9 cellular contexts compared by ENCODE assay signal in genomic region chr1:42941640-42942330, GRCh38. TPM values are rescaled to one million over a fixed set of nuclear protein-coding genes. Genes with fewer than 3 reads are reported as not detected.
DNase-seq lines count a peak whose midpoint lies in the region; ATAC-seq and TF ChIP-seq lines count a peak whose summit lies in the region.
"Had no signal": no experiment of that assay in that cellular context is flagged by ENCODE, and none has a peak within 500 bp of the region (broad histone marks: within the 10 kb centered on the region; RNA-seq: fewer than 3 reads in every experiment).

No MANE protein-coding gene starts in this region.

- peak overlapping the region; percentile 24 for H3K4me2 ChIP-seq in SK-N-SH

- H3K27me3 Mint-ChIP-seq in dendritic cell treated with granulocyte-macrophage colony-stimulating factor and Interleukin-4, amounts not matched to agents 40 ng/mL and 50 ng/mL, for 4 days = no peaks in the 10 kb centered on the region

- POLR2A ChIA-PET in SK-N-SH (lab: Yijun Ruan, JAX) = no interaction called here

- peaks cover 72% of the 10 kb centered on the region for H3K79me2 ChIP-seq in SK-N-SH (ENCODE audit: insufficient read depth)

- intact Hi-C loops in dendritic cell treated with granulocyte-macrophage colony-stimulating factor and Interleukin-4, amounts not matched to agents 40 ng/mL and 50 ng/mL, for 4 days (cut with micrococcal nuclease) = no loop called here
- intact Hi-C loops in transverse colon (cut with DNase I; ENCODE audit: low total_unique reads) = no loop called here

- ATAC-seq in left lobe of liver = no peak

- no peak for TF ChIP-seq POLR2A in transverse colon (IDR thresholded peaks at IDR 0.05)

- no peaks in the 10 kb centered on the region for H3K9me2 ChIP-seq in SK-N-SH

- peak overlapping the region; percentile 84 for H3K27ac Mint-ChIP-seq in dendritic cell treated with granulocyte-macrophage colony-stimulating factor and Interleukin-4, amounts not matched to agents 40 ng/mL and 50 ng/mL, for 4 days

- H3K4me3 ChIP-seq in SK-N-SH (ENCODE audit: low read depth in 2 of 2, low read length in 1 of 2) = no peak overlapping the region; a peak in 1 of 4 replicates
- H3K4me3 ChIP-seq in mesodermal cell (ENCODE audit: extremely low read depth, insufficient read depth, low read length, poor library complexity, severe bottlenecking) = no peak overlapping the region
- no peak overlapping the region for H3K4me3 ChIP-seq in transverse colon

- H3F3A ChIP-seq in SK-N-SH (replicated peaks; ENCODE audit: insufficient read depth) = peaks cover 37% of the 10 kb centered on the region

- H3K27ac ChIP-seq in SK-N-SH (ENCODE audit: low read depth in 2 of 2, low read length in 1 of 2) = peak overlapping the region; percentile 86 to 98
- H3K27ac ChIP-seq in mesodermal cell (ENCODE audit: low read depth, low read length, severe bottlenecking) = peak overlapping the region; percentile 98
- H3K27ac ChIP-seq in transverse colon = peak overlapping the region; percentile 84 to 92 (median 90)

- in situ Hi-C loops in transverse colon (cut with MboI; ENCODE audit: low pct_ligation_motif_present in 1 of 4, low pct_unique_long_range_greater_than_20kb in 1 of 4, low sequenced_read_pairs in 3 of 4) = no loop called here

- H3K36me3 ChIP-seq in SK-N-SH (replicated peaks in 1 of 2; ENCODE audit: control insufficient read depth in 1 of 2, insufficient read depth in 2 of 2, low read length in 1 of 2) = peaks cover 18 to 32% of the 10 kb centered on the region in 2 experiments
- peaks cover 57% of the 10 kb centered on the region for H3K36me3 ChIP-seq in mesodermal cell (ENCODE audit: control insufficient read depth, insufficient read depth, low read length)
- no peaks in the 10 kb centered on the region for H3K36me3 ChIP-seq in transverse colon

- peak overlapping the region; percentile 71 for H3K9ac ChIP-seq in SK-N-SH

- TF ChIP-seq EP300 in SK-N-SH (IDR thresholded peaks at IDR 0.05; ENCODE audit: borderline replicate concordance in 1 of 2, low read depth in 1 of 2, low read length in 1 of 2) = peak in 1 of 2 experiments; percentile 66; a peak in 1 of 4 replicates
- TF ChIP-seq EP300 in transverse colon (IDR thresholded peaks at IDR 0.05; ENCODE audit: low read depth) = no peak

- no peak overlapping the region for H3K4me3 Mint-ChIP-seq in dendritic cell treated with granulocyte-macrophage colony-stimulating factor and Interleukin-4, amounts not matched to agents 40 ng/mL and 50 ng/mL, for 4 days

- H3K9me3 ChIP-seq in SK-N-SH (no peaks in the 10 kb centered on the region), mesodermal cell (ENCODE audit: control insufficient read depth, low read length) (no peaks in the 10 kb centered on the region), transverse colon (no peaks in the 10 kb centered on the region)

- H2AFZ ChIP-seq in SK-N-SH (ENCODE audit: low read depth) = peak overlapping the region; percentile 9; the same call in 1 of the 2 replicates

- DNase-seq in SHP77 (lab: John Stamatoyannopoulos, UW) (peak; percentile 34 to 47), SHP77 treated with DMSO at 0.1 percent for 48 hours (lab: John Stamatoyannopoulos, UW) (no peak), SK-N-SH (no peak), transverse colon (peak; percentile 88), left lobe of liver (ENCODE audit: low spot score) (no peak)
- DNase-seq in stimulated activated naive CD4-positive, alpha-beta T cell treated with Interleukin-2 at 50 U/mL for 16 hours (lab: John Stamatoyannopoulos, UW) = no peak
- DNase-seq: DND-41 had no signal

- no peaks in the 10 kb centered on the region for H3K27me3 ChIP-seq in SK-N-SH (ENCODE audit: insufficient read depth)
- H3K27me3 ChIP-seq in transverse colon = no peaks in the 10 kb centered on the region

- TF ChIP-seq CTCF in SK-N-SH (IDR thresholded peaks at IDR 0.05) (no peak), transverse colon (IDR thresholded peaks at IDR 0.05) (no peak)

- H3K4me1 ChIP-seq in SK-N-SH (ENCODE audit: control insufficient read depth in 1 of 2, insufficient read depth in 2 of 2, low read depth in 1 of 2, low read length in 1 of 2) (peaks cover 57 to 61% of the 10 kb centered on the region in 2 experiments; a peak in 3 of 4 replicates), mesodermal cell (ENCODE audit: control insufficient read depth, insufficient read depth, low read length, poor library complexity, severe bottlenecking) (peaks cover 57% of the 10 kb centered on the region), transverse colon (peaks cover 55 to 95% (median 86%) of the 10 kb centered on the region in 4 donors)

- TF ChIP-seq RAD21 in SK-N-SH (IDR thresholded peaks at IDR 0.05; ENCODE audit: low read length) = no peak

- peaks cover 88% of the 10 kb centered on the region for H3K4me1 Mint-ChIP-seq in dendritic cell treated with granulocyte-macrophage colony-stimulating factor and Interleukin-4, amounts not matched to agents 40 ng/mL and 50 ng/mL, for 4 days (ENCODE audit: low read depth)

- H3K9me3 Mint-ChIP-seq in dendritic cell treated with granulocyte-macrophage colony-stimulating factor and Interleukin-4, amounts not matched to agents 40 ng/mL and 50 ng/mL, for 4 days = no peaks in the 10 kb centered on the region

- H3K36me3 Mint-ChIP-seq in dendritic cell treated with granulocyte-macrophage colony-stimulating factor and Interleukin-4, amounts not matched to agents 40 ng/mL and 50 ng/mL, for 4 days (ENCODE audit: low read depth) = peaks cover 45% of the 10 kb centered on the region

- WGBS in SK-N-SH (ENCODE audit: low lambda C conversion rate) = 44% methylated on average over 6 of the region's 9 CpGs
- WGBS in mesodermal cell (ENCODE audit: insufficient coverage in 2 of 2), 2 experiments = 96 to 97% methylated on average over 7 to 8 of the region's 9 CpGs
- 52% methylated on average over 9 of the region's 9 CpGs; no CpG with 5 or more reads in 1 of the 2 donors for WGBS in transverse colon (ENCODE audit: low coverage in 1 of 2), 2 donors

- H4K20me1 ChIP-seq in SK-N-SH (ENCODE audit: insufficient read depth) = no peaks in the 10 kb centered on the region

- CTCF ChIA-PET in SK-N-SH (lab: Yijun Ruan, JAX) = interaction anchor here (1.2 to 4.7 kb wide), 2 partner anchors 19 to 132 kb away, joined by 4 to 18 read pairs; no protein-coding TSS in a partner anchor

TF ChIP-seq in SK-N-SH, 30 proteins besides CTCF, POLR2A, EP300 and RAD21:
- TF ChIP-seq NFIC (IDR thresholded peaks at IDR 0.05; ENCODE audit: borderline replicate concordance) = peak; percentile 88
- TF ChIP-seq FOSL2 (IDR thresholded peaks at IDR 0.05; ENCODE audit: borderline replicate concordance, low read depth) = peak; percentile 86
- peak; percentile 82 for TF ChIP-seq MAX (IDR thresholded peaks at IDR 0.05; ENCODE audit: low read depth)
- TF ChIP-seq TCF12 (IDR thresholded peaks at IDR 0.05) = peak; percentile 79
- no peak for TF ChIP-seq RFX5 (IDR thresholded peaks at IDR 0.05; ENCODE audit: low read length)
- no peak for TF ChIP-seq NRF1 (IDR thresholded peaks at IDR 0.05; ENCODE audit: low read depth, low read length)
- TF ChIP-seq CHD2 (IDR thresholded peaks at IDR 0.05; ENCODE audit: low read length, partially characterized antibody) = no peak
- no peak for TF ChIP-seq TEAD4 (IDR thresholded peaks at IDR 0.05; ENCODE audit: borderline replicate concordance, insufficient read depth)
- TF ChIP-seq PBX3 (IDR thresholded peaks at IDR 0.05) = peak; percentile 92
- no peak for TF ChIP-seq MEF2A (IDR thresholded peaks at IDR 0.05; ENCODE audit: borderline replicate concordance, low read depth)
- peak; percentile 81 for TF ChIP-seq JUND (IDR thresholded peaks at IDR 0.05)
- no peak for TF ChIP-seq TAF1 (IDR thresholded peaks at IDR 0.05; ENCODE audit: borderline replicate concordance, low read depth, low read length)
- peak; percentile 62; the same call in 1 of the 2 replicates for TF ChIP-seq SIN3A (IDR thresholded peaks at IDR 0.05; ENCODE audit: borderline replicate concordance, low read depth, low read length)
- no peak for TF ChIP-seq RXRA (IDR thresholded peaks at IDR 0.05; ENCODE audit: borderline replicate concordance, low read depth)
- TF ChIP-seq POLR2AphosphoS5 (IDR thresholded peaks at IDR 0.05; ENCODE audit: low read depth, low read length) = peak; percentile 41; the same call in 1 of the 2 replicates
- no peak for TF ChIP-seq YY1 (IDR thresholded peaks at IDR 0.05; ENCODE audit: low read depth)

RNA-seq across cellular contexts. Expression of gene SLC2A1, which starts 16.9 kb away (rescaled TPM):
- 50.5 and 63.8 TPM in 2 replicates for polyA plus RNA-seq in SK-N-SH (2012; rRNA removed)
- 26.8 and 43.4 TPM in 2 replicates for polyA plus RNA-seq in SK-N-SH (2012; cell fraction: cytosol; rRNA removed)
- 110 and 122 TPM in 2 replicates for polyA plus RNA-seq in SK-N-SH (2012; cell fraction: nucleus; rRNA removed)
- 99.2 TPM for polyA plus RNA-seq in mesodermal cell (2013, experiment 1 of 2)
- 95.3 TPM for polyA plus RNA-seq in mesodermal cell (2013, experiment 2 of 2)
- total RNA-seq in transverse colon (10 to 100 TPM; 37.2 to 98.9 (median 69.1) TPM), left lobe of liver (9.5 TPM)

Comparison
In these comparisons a context has a peak if more than half of its experiments do, and no peak if none do; other contexts are left out.
1. DNase-seq: peak in SHP77 (2 of 2) and transverse colon (single experiment); none in SHP77 treated with DMSO at 0.1 percent for 48 hours (single experiment), SK-N-SH (single experiment), stimulated activated naive CD4-positive, alpha-beta T cell treated with Interleukin-2 at 50 U/mL for 16 hours (single experiment) and left lobe of liver (single experiment).
2. Peak in every context shown above with its lines, with median percentiles within 50 percentile points of each other: H3K27ac ChIP-seq.